In the genomic region with DNA sequence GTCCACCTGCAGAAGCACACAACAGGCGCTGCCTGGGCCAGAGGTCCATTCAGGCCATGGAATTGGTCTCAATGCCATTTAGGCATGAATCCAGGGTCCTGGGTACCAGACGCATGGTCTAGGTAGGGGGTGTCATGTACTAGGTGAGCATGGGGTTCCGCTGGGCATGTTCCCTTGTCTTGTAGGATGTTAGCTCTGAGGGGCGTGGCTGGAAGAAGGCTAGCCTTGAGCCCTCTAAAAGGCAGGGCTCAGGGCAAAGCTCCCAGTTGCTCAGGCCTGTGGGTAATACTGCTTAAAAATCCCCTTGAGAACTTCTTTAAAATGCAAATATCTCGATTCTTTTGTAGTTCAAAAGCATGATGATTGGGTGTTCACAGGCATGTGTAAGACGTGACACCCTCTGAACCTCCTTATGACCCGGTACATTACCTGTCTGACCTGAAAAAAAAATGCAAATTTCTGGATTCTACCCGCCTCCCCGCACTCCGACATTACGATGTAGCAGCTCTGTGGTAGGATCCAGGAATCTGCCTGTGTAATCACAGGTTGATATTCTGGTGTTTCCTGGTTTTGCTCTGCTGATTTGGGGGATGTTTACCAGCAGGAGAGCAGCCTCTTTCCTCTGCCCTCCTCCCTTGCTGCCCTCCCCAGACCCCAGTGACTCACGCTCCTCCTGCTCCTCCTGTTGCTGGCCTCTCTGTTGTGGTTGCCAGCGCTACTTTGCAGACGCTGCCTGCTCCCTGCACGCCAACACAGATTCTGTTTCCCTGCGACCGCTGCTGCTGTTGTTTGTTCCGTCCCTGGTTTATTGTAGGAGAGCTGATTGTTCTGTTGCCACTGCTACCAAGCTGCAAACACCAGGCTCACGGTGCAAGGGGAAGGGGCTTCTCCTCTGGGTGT, we compare ENCODE assay signal across 8 cellular contexts. TPM values are rescaled to one million over a fixed set of nuclear protein-coding genes. Genes with fewer than 3 reads are reported as not detected.
DNase-seq lines count a peak whose midpoint lies in the region; ATAC-seq and TF ChIP-seq lines count a peak whose summit lies in the region.

No MANE protein-coding gene starts in this region.

- peak overlapping the region; percentile 88 for H3K9ac ChIP-seq in IMR-90 (ENCODE audit: low read depth, low read length)

- H2AK9ac ChIP-seq in IMR-90 (replicated peaks; ENCODE audit: low read depth, low read length, poor library complexity): peak overlapping the region; percentile 63

- H2AK5ac ChIP-seq in IMR-90 (ENCODE audit: low read depth, low read length): peak overlapping the region; percentile 97

- H3K14ac ChIP-seq in IMR-90 (replicated peaks; ENCODE audit: low read depth, low read length): peak overlapping the region; percentile 89

- CTCF ChIA-PET in IMR-90 (lab: Yijun Ruan, JAX): no interaction called here

- H3K9me3 ChIP-seq in IMR-90 (ENCODE audit: control insufficient read depth, insufficient read depth, low read length): no peaks in the 10 kb centered on the region

- intact Hi-C loops in IMR-90 (cut with micrococcal nuclease) (loop anchor here (2.0 kb wide), 1 partner anchor 66 kb away; no protein-coding TSS in a partner anchor), lower leg skin (cut with DNase I; ENCODE audit: low total_unique reads) (no loop called here)

- peak overlapping the region; percentile 16 to 84 for H4K8ac ChIP-seq in IMR-90 (ENCODE audit: low read depth in 2 of 2, low read length in 2 of 2)

- H2BK120ac ChIP-seq in IMR-90 (ENCODE audit: low read depth, low read length): peak overlapping the region; percentile 95

- peak; percentile 38 for TF ChIP-seq RAD21 in IMR-90 (IDR thresholded peaks at IDR 0.05; ENCODE audit: low read length)

- peak overlapping the region; percentile 98 for H4K91ac ChIP-seq in IMR-90 (ENCODE audit: insufficient read depth, low read depth, low read length)

- in situ Hi-C loops in IMR-90 (cut with MboI; ENCODE audit: low sequenced_read_pairs): no loop called here

- H2BK5ac ChIP-seq in IMR-90 (ENCODE audit: low read depth, low read length, poor library complexity, severe bottlenecking): peak overlapping the region; percentile 91

- peaks cover 11% of the 10 kb centered on the region for H3K9me1 ChIP-seq in IMR-90 (ENCODE audit: insufficient read depth, low read length)

- DNase-seq in ELF-1 (ENCODE audit: low read depth, low spot score): peak; percentile 94
- DNase-seq in IMR-90: peak; percentile 93
- DNase-seq in activated CD4-positive, alpha-beta T cell treated with anti-CD3 and anti-CD28 coated beads for 48 hours: peak; percentile 82
- DNase-seq in dedifferentiated amniotic fluid mesenchymal stem cell (ENCODE audit: extremely low spot score): peak; percentile 91
- peak; percentile 57 to 94 for DNase-seq in lower leg skin (ENCODE audit: low spot score in 2 of 2)
- peak; percentile 62 to 75 for DNase-seq in stimulated activated CD4-positive, alpha-beta T cell treated with anti-CD3 and anti-CD28 coated beads, Interleukin-4, amount 100 ng/mL, for 4 hours
- no peak for DNase-seq in SK-N-DZ (ENCODE audit: low spot score)

- TF ChIP-seq CTCF in IMR-90 (conservative IDR thresholded peaks at IDR 0.05; ENCODE audit: low read depth, low read length) (no peak), lower leg skin (IDR thresholded peaks at IDR 0.05) (no peak)

- peak; percentile 72; the same call in 1 of the 2 replicates for TF ChIP-seq POLR2A in IMR-90 (IDR thresholded peaks at IDR 0.05; ENCODE audit: low read depth, low read length)
- no peak for TF ChIP-seq POLR2A in lower leg skin (IDR thresholded peaks at IDR 0.05)

- ATAC-seq in GM21528 (IDR thresholded peaks at IDR 0.05; ENCODE audit: low FRiP score, unreplicated experiment): peak; percentile 84
- peak; percentile 90 for ATAC-seq in IMR-90 (ENCODE audit: low read depth)

- peak overlapping the region; percentile 86 for H3K4ac ChIP-seq in IMR-90 (ENCODE audit: low read depth, low read length)

- dilution Hi-C loops in IMR-90 (cut with HindIII; ENCODE audit: low sequenced_read_pairs, unreplicated experiment): no loop called here

- H4K5ac ChIP-seq in IMR-90 (ENCODE audit: low read depth, low read length): peak overlapping the region; percentile 97

- H2BK15ac ChIP-seq in IMR-90 (ENCODE audit: low read depth, low read length): peak overlapping the region; percentile 94; the same call in 2 of the 3 replicates

- H2AFZ ChIP-seq in IMR-90 (replicated peaks; ENCODE audit: low read length, poor library complexity): peak overlapping the region; percentile 90

- POLR2A ChIA-PET in IMR-90 (lab: Charles Lee; ENCODE audit: unreplicated experiment): interaction anchor here (0.6 to 0.9 kb wide), 2 partner anchors 8 to 10 kb away, joined by 3 read pairs; no protein-coding TSS in a partner anchor

- no peaks in the 10 kb centered on the region for H3K27me3 ChIP-seq in IMR-90 (ENCODE audit: control insufficient read depth, insufficient read depth, low read length)

- WGBS in IMR-90 (ENCODE audit: extremely low coverage in 2 of 2, insufficient read length in 1 of 2), 2 experiments: 40% methylated on average over 4 of the region's 19 CpGs; no CpG with 5 or more reads in 1 of the 2 experiments
- whole genome bisulfite sequencing in lower leg skin, 2 donors: 22 to 27% methylated on average over 19 of the region's 19 CpGs

- peaks cover 19% of the 10 kb centered on the region for H3K4me1 ChIP-seq in IMR-90 (ENCODE audit: control insufficient read depth, insufficient read depth, low read length)

- H3K4me3 ChIP-seq in IMR-90 (ENCODE audit: insufficient read depth, low read depth, low read length) (peak overlapping the region; percentile 29), lower leg skin (ENCODE audit: low read depth, poor library complexity, severe bottlenecking) (no peak overlapping the region)

- peak overlapping the region; percentile 95 for H3K4me2 ChIP-seq in IMR-90 (ENCODE audit: low read depth, low read length)

- H3K18ac ChIP-seq in IMR-90 (ENCODE audit: low read depth, low read length): peak overlapping the region; percentile 98

- peaks cover 0 to 8% of the 10 kb centered on the region in 2 experiments; a peak in 2 of 4 replicates for H3K79me1 ChIP-seq in IMR-90 (ENCODE audit: low read depth in 1 of 2, low read length in 2 of 2)

- no peaks in the 10 kb centered on the region for H4K20me1 ChIP-seq in IMR-90 (ENCODE audit: insufficient read depth, low read length)

- no TSS peak for BruUV-seq in IMR-90 (replicated peaks; lab: Mats Ljungman, UMichigan)

- H3K36me3 ChIP-seq in IMR-90 (ENCODE audit: control insufficient read depth, insufficient read depth, low read length): no peaks in the 10 kb centered on the region

- peak overlapping the region; percentile 98 for H3K27ac ChIP-seq in IMR-90 (ENCODE audit: insufficient read depth, low read length)

- peak overlapping the region; percentile 94 for H3K23ac ChIP-seq in IMR-90 (ENCODE audit: low read depth, low read length)

- H2BK20ac ChIP-seq in IMR-90 (ENCODE audit: low read depth, low read length): peak overlapping the region; percentile 86

- peak overlapping the region; percentile 79 for H3K56ac ChIP-seq in IMR-90 (ENCODE audit: extremely low read depth, insufficient read depth, low read length)

TF ChIP-seq in IMR-90, 13 proteins besides CTCF, POLR2A, EP300 and RAD21:
- TF ChIP-seq, protein P1, sequence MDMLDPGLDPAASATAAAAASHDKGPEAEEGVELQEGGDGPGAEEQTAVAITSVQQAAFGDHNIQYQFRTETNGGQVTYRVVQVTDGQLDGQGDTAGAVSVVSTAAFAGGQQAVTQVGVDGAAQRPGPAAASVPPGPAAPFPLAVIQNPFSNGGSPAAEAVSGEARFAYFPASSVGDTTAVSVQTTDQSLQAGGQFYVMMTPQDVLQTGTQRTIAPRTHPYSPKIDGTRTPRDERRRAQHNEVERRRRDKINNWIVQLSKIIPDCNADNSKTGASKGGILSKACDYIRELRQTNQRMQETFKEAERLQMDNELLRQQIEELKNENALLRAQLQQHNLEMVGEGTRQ (IDR thresholded peaks at IDR 0.05; ENCODE audit: low read depth, low read length): no peak
- peak; percentile 31; the same call in 1 of the 2 replicates for TF ChIP-seq NFE2L2 (IDR thresholded peaks at IDR 0.05; ENCODE audit: low read depth, low read length)
- peak; percentile 23; the same call in 1 of the 2 replicates for TF ChIP-seq SMC3 (IDR thresholded peaks at IDR 0.05; ENCODE audit: low read depth, low read length)
- peak; percentile 64; the same call in 1 of the 2 replicates for TF ChIP-seq BHLHE40 (IDR thresholded peaks at IDR 0.05; ENCODE audit: low read depth, low read length)
- 0 out of 2 replicates have a peak, but pooled peaks have one; percentile 37 for TF ChIP-seq MXI1 (IDR thresholded peaks at IDR 0.05; ENCODE audit: borderline replicate concordance, low read depth, low read length)
- TF ChIP-seq CEBPB (IDR thresholded peaks at IDR 0.05; ENCODE audit: low read depth, low read length): no peak
- TF ChIP-seq MAZ (IDR thresholded peaks at IDR 0.05; ENCODE audit: borderline replicate concordance, low read depth, low read length): peak; percentile 99
- TF ChIP-seq FOS (IDR thresholded peaks at IDR 0.05; ENCODE audit: low read depth, low read length): peak; percentile 96
- TF ChIP-seq RCOR1 (IDR thresholded peaks at IDR 0.05; ENCODE audit: insufficient replicate concordance, low read length): no peak

RNA-seq across cellular contexts. Expression of a gene that starts 5.7 kb away (rescaled TPM):
- total RNA-seq in IMR-90 (2012; rRNA removed) (not detected in 2 replicates), lower leg skin (under 1 TPM in 2 of 4 donors, not detected in 2; 0.13 to 0.46 TPM)
- not detected in 2 replicates for polyA plus RNA-seq in IMR-90 (2012; rRNA removed)
- not detected in 2 replicates for polyA plus RNA-seq in IMR-90 (2012; cell fraction: cytosol; rRNA removed)
- 0.11 TPM in 1 of 2 replicates, not detected in the other for polyA plus RNA-seq in IMR-90 (2012; cell fraction: nucleus; rRNA removed; ENCODE audit: low replicate concordance)
- not detected in 2 replicates for polyA plus RNA-seq in SK-N-DZ (2014; cell fraction: cytosol; rRNA removed)
- not detected in 2 replicates for polyA plus RNA-seq in SK-N-DZ (2014; cell fraction: nucleus; rRNA removed)
